2 cellular contexts compared by ENCODE assay signal in genomic region chr6:34125939-34126338, GRCh38.
TF ChIP-seq lines count a peak whose summit lies in the region.

No MANE protein-coding gene starts in this region.

TF ChIP-seq in HepG2, 621 proteins besides CTCF, POLR2A, EP300 and RAD21:
- TF ChIP-seq ZNF768 (CRISPR knock-in tag; IDR thresholded peaks at IDR 0.05) (peak; percentile 66), SOX5 (CRISPR knock-in tag; IDR thresholded peaks at IDR 0.05; ENCODE audit: borderline replicate concordance) (no peak), ZMAT3 (CRISPR knock-in tag; conservative IDR thresholded peaks at IDR 0.05) (no peak), TOE1 (CRISPR knock-in tag; IDR thresholded peaks at IDR 0.05) (no peak), ZNF629 (CRISPR knock-in tag; conservative IDR thresholded peaks at IDR 0.05) (peak; percentile 68)

TF ChIP-seq in H1, 55 proteins besides CTCF, POLR2A, EP300 and RAD21:
- 0 out of 4 replicates have a peak, but pooled peaks of 1 of the 2 experiments have one; percentile 25 for TF ChIP-seq HDAC2 (IDR thresholded peaks at IDR 0.05; ENCODE audit: borderline replicate concordance in 1 of 2, low read depth in 2 of 2, low read length in 2 of 2)
- no peak for TF ChIP-seq NANOG (IDR thresholded peaks at IDR 0.05; ENCODE audit: insufficient read depth, low read depth, low read length, poor library complexity, severe bottlenecking)
- TF ChIP-seq EZH2 (IDR thresholded peaks at IDR 0.05; ENCODE audit: low read depth, low read length, severe bottlenecking), result no peak
- no peak for TF ChIP-seq POU5F1 (IDR thresholded peaks at IDR 0.05; ENCODE audit: low read depth, low read length)
- no peak for TF ChIP-seq KDM5A (IDR thresholded peaks at IDR 0.05; ENCODE audit: low read length)
- TF ChIP-seq CTBP2 (IDR thresholded peaks at IDR 0.05; ENCODE audit: borderline replicate concordance, insufficient read depth, insufficient read length, low read length), result no peak
- peak; percentile 90; the same call in 1 of the 2 replicates for TF ChIP-seq KDM1A (IDR thresholded peaks at IDR 0.05; ENCODE audit: borderline replicate concordance, low read length)
- no peak for TF ChIP-seq CBX5 (IDR thresholded peaks at IDR 0.05; ENCODE audit: low read depth, low read length)
TF ChIP-seq in H1: peak in this region for 2.
